ENCODE assay signal across 23 cellular contexts in the genomic region with DNA sequence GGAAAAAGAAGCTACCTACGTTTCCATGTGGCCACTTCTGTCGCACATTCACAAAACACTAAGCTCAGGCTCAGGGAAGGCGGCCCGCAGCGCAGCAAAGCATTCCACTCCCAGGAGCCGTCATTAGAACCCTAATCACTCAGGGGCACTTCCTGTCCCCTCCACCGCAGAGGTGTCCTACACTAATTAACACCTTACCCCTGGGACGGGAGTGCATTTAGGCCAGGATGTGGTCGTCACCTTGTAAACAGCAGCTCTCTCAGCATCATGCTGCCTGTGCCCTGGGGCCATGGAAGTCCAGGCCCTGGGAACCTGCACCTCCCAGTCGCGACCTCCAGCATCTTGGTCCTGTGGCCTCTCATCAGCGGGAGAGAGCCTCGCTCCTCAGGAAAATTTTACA.
A peak's percentile ranks its signal among the peaks of the same experiment; 100 is the strongest.
DNase-seq lines count a peak whose midpoint lies in the region; ATAC-seq lines count a peak whose summit lies in the region.
"Had no signal": no experiment of that assay in that cellular context is flagged by ENCODE, and none has a peak within 500 bp of the region (broad histone marks: within the 10 kb centered on the region; RNA-seq: fewer than 3 reads in every experiment).

No MANE protein-coding gene starts in this region.

- H3K4me2 ChIP-seq in BLaER1: peak overlapping the region; percentile 48
- H3K4me2 ChIP-seq in mesendoderm (ENCODE audit: low read length): no peak overlapping the region

- no peak overlapping the region for H4K8ac ChIP-seq in mesendoderm (ENCODE audit: low read depth, low read length)

- H4K20me1 ChIP-seq in BLaER1: no peaks in the 10 kb centered on the region

- H3K4me1 Mint-ChIP-seq in central memory CD8-positive, alpha-beta T cell: peaks cover 16% of the 10 kb centered on the region
- H3K4me1 Mint-ChIP-seq: CD4-positive, CD25-positive, alpha-beta regulatory T cell; T-cell had no signal

- no peaks in the 10 kb centered on the region for H3K79me2 ChIP-seq in mesendoderm (ENCODE audit: control insufficient read depth, insufficient read depth, low read length)

- no peak overlapping the region for H2AK5ac ChIP-seq in mesendoderm (ENCODE audit: low read length)

- H3K27ac ChIP-seq in BLaER1 (no peak overlapping the region), mesendoderm (ENCODE audit: low read depth, low read length) (no peak overlapping the region), substantia nigra (ENCODE audit: low read depth, low read length, poor library complexity, severe bottlenecking) (no peak overlapping the region)

- H3K4me3 Mint-ChIP-seq in central memory CD8-positive, alpha-beta T cell: no peak overlapping the region
- H3K4me3 Mint-ChIP-seq: B cell; CD4-positive, CD25-positive, alpha-beta regulatory T cell; IgD-negative memory B cell; T-cell had no signal

- H3K4me3 ChIP-seq in BLaER1: no peak overlapping the region
- H3K4me3 ChIP-seq in mesendoderm (ENCODE audit: low read length): no peak overlapping the region

- ATAC-seq in central memory CD8-positive, alpha-beta T cell (replicated peaks; ENCODE audit: extremely low read depth, poor library complexity, severe bottlenecking): peak; percentile 68
- ATAC-seq: Panc1, SK-N-SH treated with all-trans-retinoic acid at 6 μM for 48 hours, T-cell had no signal

- no peak overlapping the region for H2BK120ac ChIP-seq in mesendoderm (ENCODE audit: low read depth, low read length)

- H3K18ac ChIP-seq in mesendoderm (ENCODE audit: low read length): no peak overlapping the region

- no peak overlapping the region for H3K4ac ChIP-seq in mesendoderm (ENCODE audit: low read depth, low read length)

- no peak overlapping the region for H3K23ac ChIP-seq in mesendoderm (ENCODE audit: low read length)

- H3K79me1 ChIP-seq in mesendoderm (ENCODE audit: low read length): no peaks in the 10 kb centered on the region

- H2BK5ac ChIP-seq in mesendoderm (ENCODE audit: low read length): no peak overlapping the region

- no peak overlapping the region for H3K27ac Mint-ChIP-seq in central memory CD8-positive, alpha-beta T cell (ENCODE audit: low read depth)
- H3K27ac Mint-ChIP-seq: B cell; CD4-positive, CD25-positive, alpha-beta regulatory T cell; IgD-negative memory B cell; T-cell had no signal

- H2BK15ac ChIP-seq in mesendoderm (replicated peaks; ENCODE audit: low read depth): no peak overlapping the region

- no CpG with 5 or more reads among the region's 13 CpGs for whole genome bisulfite sequencing in mesendoderm (ENCODE audit: extremely low coverage, insufficient coverage, low lambda C conversion rate)

- H3K36me3 ChIP-seq in BLaER1 (no peaks in the 10 kb centered on the region), mesendoderm (ENCODE audit: control insufficient read depth, insufficient read depth, low read length) (no peaks in the 10 kb centered on the region)

- H4K5ac ChIP-seq in mesendoderm (ENCODE audit: low read length): no peak overlapping the region

- H3K27me3 ChIP-seq in BLaER1 (no peaks in the 10 kb centered on the region), mesendoderm (ENCODE audit: insufficient read depth, low read length, poor library complexity) (no peaks in the 10 kb centered on the region)

- H3K9me3 ChIP-seq in BLaER1: peaks cover 8% of the 10 kb centered on the region; the same call in 1 of the 2 replicates
- H3K9me3 ChIP-seq: Caco-2 had no signal

- H3K9ac ChIP-seq in BLaER1: no peak overlapping the region
- H3K9ac ChIP-seq in mesendoderm (ENCODE audit: low read length): no peak overlapping the region

- H3K4me1 ChIP-seq in BLaER1: peaks cover 35% of the 10 kb centered on the region
- peaks cover 7% of the 10 kb centered on the region for H3K4me1 ChIP-seq in mesendoderm (ENCODE audit: control insufficient read depth, low read depth, low read length)
- H3K4me1 ChIP-seq: Caco-2 had no signal

- peaks cover 3% of the 10 kb centered on the region for H3K36me3 Mint-ChIP-seq in central memory CD8-positive, alpha-beta T cell (ENCODE audit: insufficient read depth)
- H3K36me3 Mint-ChIP-seq: CD4-positive, CD25-positive, alpha-beta regulatory T cell; IgD-negative memory B cell; T-cell had no signal

- no peaks in the 10 kb centered on the region for H3K27me3 Mint-ChIP-seq in central memory CD8-positive, alpha-beta T cell
- H3K27me3 Mint-ChIP-seq: B cell; CD4-positive, CD25-positive, alpha-beta regulatory T cell had no signal

- peak; percentile 86 for DNase-seq in ELF-1 (ENCODE audit: low read depth, low spot score)
- DNase-seq in central memory CD8-positive, alpha-beta T cell (ENCODE audit: low spot score in 2 of 2): no peak
- DNase-seq in mesendoderm: peak; percentile 88
- no peak for DNase-seq in substantia nigra (lab: John Stamatoyannopoulos, UW)
- no peak for DNase-seq in glomerular visceral epithelial cell (ENCODE audit: extremely low spot score)
- no peak for DNase-seq in GDM1 (lab: John Stamatoyannopoulos, UW)
- DNase-seq: Caco-2; CD4-positive, CD25-positive, alpha-beta regulatory T cell; DMS 273 treated with DMSO at 0.1 percent for 48 hours; GF-D8; NCI-H1105; NCI-H1694; NCI-H2081; NCI-H2171 treated with DMSO at 0.1 percent for 48 hours; NCI-H446; NCI-H526 treated with DMSO at 0.1 percent for 48 hours; SIG-M5; T-cell had no signal

- H3K56ac ChIP-seq in mesendoderm (ENCODE audit: low read length): peak overlapping the region; percentile 42

- peaks cover 7% of the 10 kb centered on the region for H3K9me3 Mint-ChIP-seq in central memory CD8-positive, alpha-beta T cell

Comparison
In these comparisons a context has a peak if more than half of its experiments do, and no peak if none do; other contexts are left out.
1. DNase-seq: peak in ELF-1 (single experiment) and mesendoderm (single experiment); none in central memory CD8-positive, alpha-beta T cell (0 of 2), substantia nigra (0 of 49), glomerular visceral epithelial cell (single experiment) and GDM1 (single experiment).